ENCODE assay signal across 39 cellular contexts in the genomic region with DNA sequence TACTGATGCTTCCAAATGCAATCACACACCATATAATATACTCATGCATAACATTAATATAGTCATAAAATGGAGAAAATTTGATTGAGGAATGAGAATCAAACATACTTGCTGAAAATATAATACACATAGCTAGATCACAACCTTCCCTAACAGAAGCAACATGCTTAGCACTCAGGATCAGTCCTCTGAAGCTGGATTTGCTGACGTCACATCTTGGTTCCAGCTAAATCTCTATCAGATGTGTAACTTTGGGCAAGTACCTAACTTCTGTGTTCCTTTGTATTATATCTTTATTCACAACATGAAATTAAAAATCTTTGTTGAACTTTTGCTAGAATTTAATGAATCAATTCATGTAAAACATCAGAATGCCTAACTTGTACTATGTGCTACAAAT.
"Had no signal": no experiment of that assay in that cellular context is flagged by ENCODE, and none has a peak within 500 bp of the region (broad histone marks: within the 10 kb centered on the region; RNA-seq: fewer than 3 reads in every experiment).

No MANE protein-coding gene starts in this region.

- DNase-seq: activated effector memory CD4-positive, alpha-beta T cell treated with anti-CD3 and anti-CD28 coated beads, Interleukin-2, amount 50 U/mL, for 16 hours; activated effector memory CD4-positive, alpha-beta T cell treated with Interleukin-2 at 50 U/mL for 16 hours; activated gamma-delta T cell; activated gamma-delta T cell treated with Interleukin-2 at 50 U/mL for 16 hours; activated naive CD4-positive, alpha-beta T cell; activated naive CD4-positive, alpha-beta T cell treated with anti-CD3 and anti-CD28 coated beads for 36 hours; activated naive CD4-positive, alpha-beta T cell treated with anti-CD3 and anti-CD28 coated beads, Interleukin-2, amount 10 ng/mL, durations not matched to agents 7 days and 5 days; activated naive CD4-positive, alpha-beta T cell treated with anti-CD3 and anti-CD28 coated beads, Interleukin-2, amount 50 U/mL, for 16 hours; activated naive CD4-positive, alpha-beta T cell treated with Interleukin-2 at 50 U/mL for 16 hours; activated naive CD8-positive, alpha-beta T cell treated with anti-CD3 and anti-CD28 coated beads for 36 hours; activated naive CD8-positive, alpha-beta T cell treated with anti-CD3 and anti-CD28 coated beads, Interleukin-2, amount 10 ng/mL, durations not matched to agents 7 days and 5 days; activated naive CD8-positive, alpha-beta T cell treated with anti-CD3 and anti-CD28 coated beads, Interleukin-2, amount 50 U/mL, for 24 hours; activated T-cell treated with anti-CD3 and anti-CD28 coated beads, Interleukin-2, amount 50 U/mL, for 1 hour; activated T-cell treated with anti-CD3 and anti-CD28 coated beads, Interleukin-2, amount 50 U/mL, for 24 hours; activated T-cell treated with anti-CD3 and anti-CD28 coated beads, Interleukin-2, amount 50 U/mL, for 4 hours; activated T-cell treated with anti-CD3 and anti-CD28 coated beads, Interleukin-2, amount 50 U/mL, for 48 hours; activated T-cell treated with anti-CD3 and anti-CD28 coated beads, Interleukin-2, amount 50 U/mL, for 72 hours; adrenal gland; amniotic stem cell; amygdala; anterior cingulate cortex; aorta; body of pancreas; brain microvascular endothelial cell; caudate nucleus; central memory CD4-positive, alpha-beta T cell; cerebellar nuclear complex had no signal

- H3K4me1 Mint-ChIP-seq: activated naive CD4-positive, alpha-beta T cell treated with anti-CD3 and anti-CD28 coated beads, Interleukin-2, amount 10 ng/mL, durations not matched to agents 7 days and 5 days; activated naive CD4-positive, alpha-beta T cell treated with anti-CD3 and anti-CD28 coated beads, Interleukin-2, amount 50 U/mL, for 24 hours; activated naive CD8-positive, alpha-beta T cell treated with anti-CD3 and anti-CD28 coated beads for 36 hours; activated naive CD8-positive, alpha-beta T cell treated with anti-CD3 and anti-CD28 coated beads, Interleukin-2, amount 10 ng/mL, durations not matched to agents 7 days and 5 days; activated naive CD8-positive, alpha-beta T cell treated with anti-CD3 and anti-CD28 coated beads, Interleukin-2, amount 50 U/mL, for 24 hours; activated T-helper 17 cell treated with anti-CD3 and anti-CD28 coated beads, Interleukin-2, amount 50 U/mL, for 72 hours; brain; central memory CD8-positive, alpha-beta T cell had no signal

- H3K4me3 Mint-ChIP-seq: activated naive CD4-positive, alpha-beta T cell treated with anti-CD3 and anti-CD28 coated beads for 36 hours; activated naive CD4-positive, alpha-beta T cell treated with anti-CD3 and anti-CD28 coated beads, Interleukin-2, amount 10 ng/mL, durations not matched to agents 7 days and 5 days; activated naive CD4-positive, alpha-beta T cell treated with anti-CD3 and anti-CD28 coated beads, Interleukin-2, amount 50 U/mL, for 24 hours; activated naive CD8-positive, alpha-beta T cell; activated naive CD8-positive, alpha-beta T cell treated with anti-CD3 and anti-CD28 coated beads for 36 hours; activated naive CD8-positive, alpha-beta T cell treated with anti-CD3 and anti-CD28 coated beads, Interleukin-2, amount 10 ng/mL, durations not matched to agents 7 days and 5 days; activated naive CD8-positive, alpha-beta T cell treated with anti-CD3 and anti-CD28 coated beads, Interleukin-2, amount 50 U/mL, for 24 hours; activated T-cell treated with anti-CD3 and anti-CD28 coated beads, Interleukin-2, amount 50 U/mL, for 24 hours; activated T-cell treated with anti-CD3 and anti-CD28 coated beads, Interleukin-2, amount 50 U/mL, for 4 hours; activated T-cell treated with anti-CD3 and anti-CD28 coated beads, Interleukin-2, amount 50 U/mL, for 72 hours; activated T-helper 1 cell treated with anti-CD3 and anti-CD28 coated beads, Interleukin-12 subunit alpha, Interleukin-12 subunit beta, Interleukin-2, Interleukin-4 antibody, amounts not matched to agents 30 ng/mL and 10 ng/mL and 1 ng/mL, durations not matched to agents 14 hours and 24 hours and 36 hours; activated T-helper 17 cell treated with anti-CD3 and anti-CD28 coated beads, Interleukin-2, amount 50 U/mL, for 72 hours; brain; central memory CD8-positive, alpha-beta T cell had no signal

- H3K9me3 Mint-ChIP-seq: activated naive CD4-positive, alpha-beta T cell treated with anti-CD3 and anti-CD28 coated beads for 36 hours; activated naive CD4-positive, alpha-beta T cell treated with anti-CD3 and anti-CD28 coated beads, Interleukin-2, amount 10 ng/mL, durations not matched to agents 7 days and 5 days; activated naive CD4-positive, alpha-beta T cell treated with anti-CD3 and anti-CD28 coated beads, Interleukin-2, amount 50 U/mL, for 24 hours; activated naive CD8-positive, alpha-beta T cell treated with anti-CD3 and anti-CD28 coated beads for 36 hours; activated naive CD8-positive, alpha-beta T cell treated with anti-CD3 and anti-CD28 coated beads, Interleukin-2, amount 10 ng/mL, durations not matched to agents 7 days and 5 days; activated naive CD8-positive, alpha-beta T cell treated with anti-CD3 and anti-CD28 coated beads, Interleukin-2, amount 50 U/mL, for 24 hours; activated T-cell treated with anti-CD3 and anti-CD28 coated beads, Interleukin-2, amount 50 U/mL, for 72 hours; activated T-helper 1 cell treated with anti-CD3 and anti-CD28 coated beads, Interleukin-12 subunit alpha, Interleukin-12 subunit beta, Interleukin-2, Interleukin-4 antibody, amounts not matched to agents 30 ng/mL and 10 ng/mL and 1 ng/mL, durations not matched to agents 14 hours and 24 hours and 36 hours; activated T-helper 17 cell treated with anti-CD3 and anti-CD28 coated beads, Interleukin-2, amount 50 U/mL, for 72 hours; activated T-helper 2 cell treated with anti-CD3 and anti-CD28 coated beads, Interferon-gamma antibody, Interleukin-2, Interleukin-4, amounts not matched to agents 10 μg/mL and 5 μg/mL and 100 μg/mL, durations not matched to agents 14 hours and 24 hours and 36 hours; brain had no signal

- H3K36me3 ChIP-seq: adrenal gland, ascending aorta, brain microvascular endothelial cell, breast epithelium, cardiac muscle cell had no signal

- H3K27me3 Mint-ChIP-seq: activated naive CD4-positive, alpha-beta T cell treated with anti-CD3 and anti-CD28 coated beads, Interleukin-2, amount 10 ng/mL, durations not matched to agents 7 days and 5 days; activated naive CD4-positive, alpha-beta T cell treated with anti-CD3 and anti-CD28 coated beads, Interleukin-2, amount 50 U/mL, for 24 hours; activated naive CD8-positive, alpha-beta T cell; activated naive CD8-positive, alpha-beta T cell treated with anti-CD3 and anti-CD28 coated beads for 36 hours; activated naive CD8-positive, alpha-beta T cell treated with anti-CD3 and anti-CD28 coated beads, Interleukin-2, amount 10 ng/mL, durations not matched to agents 7 days and 5 days; activated naive CD8-positive, alpha-beta T cell treated with anti-CD3 and anti-CD28 coated beads, Interleukin-2, amount 50 U/mL, for 24 hours; activated T-cell treated with anti-CD3 and anti-CD28 coated beads, Interleukin-2, amount 50 U/mL, for 24 hours; activated T-helper 17 cell treated with anti-CD3 and anti-CD28 coated beads, Interleukin-2, amount 50 U/mL, for 72 hours; brain; central memory CD8-positive, alpha-beta T cell had no signal

- H3K36me3 Mint-ChIP-seq: activated naive CD4-positive, alpha-beta T cell treated with anti-CD3 and anti-CD28 coated beads, Interleukin-2, amount 10 ng/mL, durations not matched to agents 7 days and 5 days; activated naive CD4-positive, alpha-beta T cell treated with anti-CD3 and anti-CD28 coated beads, Interleukin-2, amount 50 U/mL, for 24 hours; activated naive CD4-positive, alpha-beta T cell treated with anti-CD3 and anti-CD28 coated beads, Interleukin-2, amount 50 U/mL, for 72 hours; activated naive CD8-positive, alpha-beta T cell; activated naive CD8-positive, alpha-beta T cell treated with anti-CD3 and anti-CD28 coated beads for 36 hours; activated naive CD8-positive, alpha-beta T cell treated with anti-CD3 and anti-CD28 coated beads, Interleukin-2, amount 10 ng/mL, durations not matched to agents 7 days and 5 days; brain had no signal

- H3K4me1 ChIP-seq: adrenal gland, body of pancreas, breast epithelium had no signal

- H3K27ac ChIP-seq: adrenal gland, ascending aorta, body of pancreas, brain microvascular endothelial cell, breast epithelium, cardiac muscle cell had no signal

- H3K27me3 ChIP-seq: adrenal gland, ascending aorta, body of pancreas, brain microvascular endothelial cell, breast epithelium, cardiac muscle cell had no signal

- H3K27ac Mint-ChIP-seq: activated naive CD4-positive, alpha-beta T cell treated with anti-CD3 and anti-CD28 coated beads for 36 hours; activated naive CD4-positive, alpha-beta T cell treated with anti-CD3 and anti-CD28 coated beads, Interleukin-2, amount 10 ng/mL, durations not matched to agents 7 days and 5 days; activated naive CD4-positive, alpha-beta T cell treated with anti-CD3 and anti-CD28 coated beads, Interleukin-2, amount 50 U/mL, for 24 hours; activated naive CD4-positive, alpha-beta T cell treated with anti-CD3 and anti-CD28 coated beads, Interleukin-2, amount 50 U/mL, for 72 hours; activated naive CD8-positive, alpha-beta T cell; activated naive CD8-positive, alpha-beta T cell treated with anti-CD3 and anti-CD28 coated beads for 36 hours; activated naive CD8-positive, alpha-beta T cell treated with anti-CD3 and anti-CD28 coated beads, Interleukin-2, amount 10 ng/mL, durations not matched to agents 7 days and 5 days; activated naive CD8-positive, alpha-beta T cell treated with anti-CD3 and anti-CD28 coated beads, Interleukin-2, amount 50 U/mL, for 24 hours; activated T-cell treated with anti-CD3 and anti-CD28 coated beads, Interleukin-2, amount 50 U/mL, for 24 hours; activated T-cell treated with anti-CD3 and anti-CD28 coated beads, Interleukin-2, amount 50 U/mL, for 72 hours; activated T-helper 1 cell treated with anti-CD3 and anti-CD28 coated beads, Interleukin-12 subunit alpha, Interleukin-12 subunit beta, Interleukin-2, Interleukin-4 antibody, amounts not matched to agents 30 ng/mL and 10 ng/mL and 1 ng/mL, durations not matched to agents 14 hours and 24 hours and 36 hours; activated T-helper 17 cell treated with anti-CD3 and anti-CD28 coated beads, Interleukin-2, amount 50 U/mL, for 72 hours; activated T-helper 2 cell treated with anti-CD3 and anti-CD28 coated beads, Interferon-gamma antibody, Interleukin-2, Interleukin-4, amounts not matched to agents 10 μg/mL and 5 μg/mL and 100 μg/mL, durations not matched to agents 14 hours and 24 hours and 36 hours; brain had no signal

- H3K9me3 ChIP-seq: adrenal gland, ascending aorta, body of pancreas, breast epithelium had no signal

- ATAC-seq: activated naive CD4-positive, alpha-beta T cell treated with anti-CD3 and anti-CD28 coated beads, Interleukin-2, amount 50 U/mL, for 72 hours; activated naive CD8-positive, alpha-beta T cell treated with anti-CD3 and anti-CD28 coated beads, Interleukin-2, amount 50 U/mL, for 24 hours; activated T-cell treated with anti-CD3 and anti-CD28 coated beads, Interleukin-2, amount 50 U/mL, for 4 hours; activated T-cell treated with anti-CD3 and anti-CD28 coated beads, Interleukin-2, amount 50 U/mL, for 72 hours; activated T-helper 17 cell treated with anti-CD3 and anti-CD28 coated beads, Interleukin-2, amount 50 U/mL, for 72 hours; body of pancreas had no signal

- H3K4me3 ChIP-seq: adrenal gland, ascending aorta, body of pancreas, breast epithelium, cardiac muscle cell had no signal

- FAIRE-seq: bronchial epithelial cell had no signal
